In genomic region chr15:45588199-45588910, GRCh38 we compare ENCODE assay signal across 8 cellular contexts.
DNase-seq lines count a peak whose midpoint lies in the region; ATAC-seq and TF ChIP-seq lines count a peak whose summit lies in the region.

No MANE protein-coding gene starts in this region.

- no peaks in the 10 kb centered on the region for H3K27me3 ChIP-seq in SU-DHL-6 (ENCODE audit: low read length)

- H3K27ac ChIP-seq in SU-DHL-6 (ENCODE audit: low read depth, low read length): peak overlapping the region; percentile 84

- H3K9me2 ChIP-seq in SU-DHL-6 (replicated peaks; ENCODE audit: insufficient read depth, low read length): no peaks in the 10 kb centered on the region

- H3K4me3 ChIP-seq in GM12875 (ENCODE audit: low read depth, low read length) (peak overlapping the region; percentile 74), SU-DHL-6 (ENCODE audit: insufficient read depth, low read length, poor library complexity, severe bottlenecking) (peak overlapping the region; percentile 94), fibroblast of pulmonary artery (replicated peaks; ENCODE audit: low read depth, low read length) (peak overlapping the region; percentile 71), retinal pigment epithelial cell (ENCODE audit: low read length) (peak overlapping the region; percentile 76)

- no peaks in the 10 kb centered on the region for H4K20me1 ChIP-seq in SU-DHL-6 (ENCODE audit: low read depth, low read length)

- peaks cover 5% of the 10 kb centered on the region; the same call in 1 of the 2 replicates for H3K9me3 ChIP-seq in SU-DHL-6 (ENCODE audit: insufficient read depth, low read length)

- H2AFZ ChIP-seq in SU-DHL-6 (ENCODE audit: low read depth, low read length, severe bottlenecking): no peak overlapping the region

- peak; percentile 23 for DNase-seq in fibroblast of pulmonary artery (ENCODE audit: low read depth)
- DNase-seq in retinal pigment epithelial cell (ENCODE audit: low read depth): no peak
- no peak for DNase-seq in islet precursor cell
- no peak for DNase-seq in NCI-H1092 treated with DMSO at 0.1 percent for 48 hours (lab: John Stamatoyannopoulos, UW)
- DNase-seq in NCI-H1417 (lab: John Stamatoyannopoulos, UW): no peak

- peaks cover 15% of the 10 kb centered on the region; the same call in 1 of the 2 replicates for H3F3A ChIP-seq in SU-DHL-6 (ENCODE audit: insufficient read depth)

- H3K36me3 ChIP-seq in SU-DHL-6 (ENCODE audit: low read length): peaks cover 14% of the 10 kb centered on the region

- TF ChIP-seq CTCF in GM12875 (IDR thresholded peaks at IDR 0.05; ENCODE audit: borderline replicate concordance, insufficient read depth, low read depth, low read length) (no peak), SU-DHL-6 (IDR thresholded peaks at IDR 0.05; ENCODE audit: insufficient read depth, low read length, poor library complexity, severe bottlenecking) (no peak), fibroblast of pulmonary artery (IDR thresholded peaks at IDR 0.05; ENCODE audit: low read length, missing control alignments) (no peak), retinal pigment epithelial cell (conservative IDR thresholded peaks at IDR 0.05; ENCODE audit: low read depth, low read length) (no peak)

- H3K9ac ChIP-seq in SU-DHL-6 (ENCODE audit: low read length): peak overlapping the region; percentile 83

- peak overlapping the region; percentile 82 for H3K4me2 ChIP-seq in SU-DHL-6 (ENCODE audit: low read depth, low read length, poor library complexity, severe bottlenecking)

- H3K79me2 ChIP-seq in SU-DHL-6 (ENCODE audit: insufficient read depth, low read length): peaks cover 55% of the 10 kb centered on the region

- no peak for ATAC-seq in GM18517 (IDR thresholded peaks at IDR 0.05; ENCODE audit: unreplicated experiment)
